In genomic region chr12:108821407-108822397, GRCh38 we compare ENCODE assay signal across 8 cellular contexts. TPM values are rescaled to one million over a fixed set of nuclear protein-coding genes. Genes with fewer than 3 reads are reported as not detected.
A peak's percentile ranks its signal among the peaks of the same experiment; 100 is the strongest.
DNase-seq lines count a peak whose midpoint lies in the region; ATAC-seq and TF ChIP-seq lines count a peak whose summit lies in the region.

No MANE protein-coding gene starts in this region.

- DNase-seq in left ventricle myocardium inferior (no peak), left ventricle myocardium superior (no peak), RWPE2 (ENCODE audit: low spot score) (no peak), immature natural killer cell (peak; percentile 29 to 42 (median 42)), vagina (ENCODE audit: extremely low spot score in 2 of 2) (no peak), NCI-H446 treated with DMSO at 0.1 percent for 48 hours (lab: John Stamatoyannopoulos, UW) (no peak)

- no peak for TF ChIP-seq POLR2A in vagina (IDR thresholded peaks at IDR 0.05)

- no peak for ATAC-seq in left ventricle myocardium superior
- peak; percentile 59; the same call in 2 of the 3 replicates for ATAC-seq in RWPE2 (ENCODE audit: low read depth)
- no peak for ATAC-seq in HG03039 (IDR thresholded peaks at IDR 0.05; ENCODE audit: unreplicated experiment)
- ATAC-seq in GM19467 (IDR thresholded peaks at IDR 0.05; ENCODE audit: unreplicated experiment), result no peak

- H3K27ac ChIP-seq in left ventricle myocardium inferior (replicated peaks), result peak overlapping the region; percentile 94
- H3K27ac ChIP-seq in RWPE2 (ENCODE audit: poor library complexity, severe bottlenecking), result peak overlapping the region; percentile 99
- H3K27ac ChIP-seq in vagina, result peak overlapping the region; percentile 21

- H3K4me3 ChIP-seq in left ventricle myocardium inferior (no peak overlapping the region), RWPE2 (ENCODE audit: severe bottlenecking) (no peak overlapping the region), vagina (no peak overlapping the region)

- H3K36me3 ChIP-seq in left ventricle myocardium inferior (peaks cover 51% of the 10 kb centered on the region), RWPE2 (ENCODE audit: low read depth) (peaks cover 97% of the 10 kb centered on the region), vagina (peaks cover 0 to 22% of the 10 kb centered on the region in 2 donors)

- H3K27ac Mint-ChIP-seq in immature natural killer cell, result peak overlapping the region; percentile 85 to 94 (median 92)

- peak overlapping the region; percentile 22 to 82 (median 62) for H3K4me3 Mint-ChIP-seq in immature natural killer cell

- H3K9me3 Mint-ChIP-seq in immature natural killer cell, result no peaks in the 10 kb centered on the region

- TF ChIP-seq CTCF in left ventricle myocardium inferior (IDR thresholded peaks at IDR 0.05; ENCODE audit: borderline replicate concordance) (no peak), RWPE2 (IDR thresholded peaks at IDR 0.05; ENCODE audit: poor library complexity, severe bottlenecking) (no peak), vagina (IDR thresholded peaks at IDR 0.05) (no peak)

- H3K36me3 Mint-ChIP-seq in immature natural killer cell, result peaks cover 0 to 15% (median 0%) of the 10 kb centered on the region in 3 donors

- no peaks in the 10 kb centered on the region for H3K27me3 Mint-ChIP-seq in immature natural killer cell (ENCODE audit: low read depth in 3 of 3)

- H3K4me1 ChIP-seq in left ventricle myocardium inferior (peaks cover 84% of the 10 kb centered on the region), RWPE2 (ENCODE audit: insufficient read depth, poor library complexity, severe bottlenecking) (peaks cover 43% of the 10 kb centered on the region), vagina (peaks cover 57% of the 10 kb centered on the region)

- H3K27me3 ChIP-seq in left ventricle myocardium inferior (ENCODE audit: low read depth), result no peaks in the 10 kb centered on the region
- H3K27me3 ChIP-seq in RWPE2 (ENCODE audit: insufficient read depth, poor library complexity, severe bottlenecking), result no peaks in the 10 kb centered on the region
- H3K27me3 ChIP-seq in vagina, result no peaks in the 10 kb centered on the region

- intact Hi-C loops in left ventricle myocardium inferior (cut with micrococcal nuclease) (no loop called here), left ventricle myocardium superior (cut with micrococcal nuclease) (no loop called here), vagina (cut with DNase I) (no loop called here)

- no peaks in the 10 kb centered on the region for H3K9me3 ChIP-seq in left ventricle myocardium inferior (replicated peaks)
- no peaks in the 10 kb centered on the region for H3K9me3 ChIP-seq in RWPE2 (ENCODE audit: severe bottlenecking)
- H3K9me3 ChIP-seq in vagina, result no peaks in the 10 kb centered on the region

- H3K4me1 Mint-ChIP-seq in immature natural killer cell, result peaks cover 54 to 76% of the 10 kb centered on the region in 2 donors

RNA-seq across cellular contexts. Expression of gene SSH1, which starts 35.7 kb away (rescaled TPM):
- total RNA-seq in left ventricle myocardium inferior (30.1 TPM), left ventricle myocardium superior (31.2 TPM), vagina (38.1 TPM)
- polyA plus RNA-seq in immature natural killer cell, result 10 to 100 TPM in 2 of 3 donors, under 1 TPM in 1; 0.66 to 34.9 (median 11.9) TPM

RNA-seq across cellular contexts. Expression of gene DAO, which starts 58.2 kb away (rescaled TPM):
- total RNA-seq in left ventricle myocardium inferior (not detected), left ventricle myocardium superior (not detected), vagina (not detected)
- not detected for polyA plus RNA-seq in immature natural killer cell

Comparison
In these comparisons a context has a peak if more than half of its experiments do, and no peak if none do; other contexts are left out.
1. DNase-seq: peak in immature natural killer cell (3 of 3); none in left ventricle myocardium inferior (single experiment), left ventricle myocardium superior (single experiment), RWPE2 (single experiment), vagina (0 of 2) and NCI-H446 treated with DMSO at 0.1 percent for 48 hours (single experiment).
2. H3K27ac ChIP-seq: peak in every context shown above with its lines; median percentile 99 in RWPE2; 94 in left ventricle myocardium inferior; 21 in vagina.